Comparison of ENCODE assay signal across 16 cellular contexts in the genomic region with DNA sequence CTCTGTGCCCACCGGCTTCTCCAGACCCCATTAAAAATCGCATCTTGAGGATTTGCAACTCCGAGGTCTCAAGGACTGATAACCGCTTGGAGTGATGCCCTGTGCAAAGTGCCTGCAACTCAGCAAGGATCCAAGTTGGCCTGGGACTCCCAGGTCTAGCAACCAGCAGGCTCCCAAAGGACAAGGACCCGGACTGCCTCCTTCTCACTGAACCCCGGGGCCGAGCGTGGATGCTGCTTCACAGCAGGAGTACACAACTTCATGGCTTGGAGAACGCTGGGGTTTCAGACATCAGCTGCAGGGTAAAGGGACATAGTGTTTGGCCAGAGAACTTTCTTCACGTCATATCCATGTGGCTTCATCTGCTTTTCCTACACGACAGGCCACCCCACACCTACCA.
DNase-seq lines count a peak whose midpoint lies in the region; ATAC-seq and TF ChIP-seq lines count a peak whose summit lies in the region.
"Had no signal": no experiment of that assay in that cellular context is flagged by ENCODE, and none has a peak within 500 bp of the region (broad histone marks: within the 10 kb centered on the region; RNA-seq: fewer than 3 reads in every experiment).

No MANE protein-coding gene starts in this region.

- intact Hi-C loops in sciatic nerve (cut with DNase I) (no loop called here), MCF 10A (cut with micrococcal nuclease) (no loop called here)

- DNase-seq in neuronal stem cell (ENCODE audit: low spot score), result no peak
- DNase-seq in sciatic nerve (ENCODE audit: low spot score), result peak; percentile 56
- no peak for DNase-seq in activated effector memory CD4-positive, alpha-beta T cell treated with Interleukin-2 at 50 U/mL for 16 hours
- DNase-seq in MCF 10A (ENCODE audit: unreplicated experiment), result no peak
- DNase-seq: AML-193; Caco-2; Calu3; CD4-positive, alpha-beta T cell; CD8-positive, alpha-beta T cell; GF-D8 had no signal

- H3K4me1 ChIP-seq in HEK293 (ENCODE audit: control insufficient read depth, insufficient read depth, low read length) (peaks cover 4% of the 10 kb centered on the region; the same call in 1 of the 2 replicates), neuronal stem cell (ENCODE audit: control insufficient read depth in 2 of 2, insufficient read depth in 1 of 2, low read depth in 1 of 2, low read length in 2 of 2) (peaks cover 0 to 4% of the 10 kb centered on the region in 2 donors)

- no peaks in the 10 kb centered on the region for H3K36me3 ChIP-seq in HEK293 (ENCODE audit: control insufficient read depth in 2 of 2, insufficient read depth in 1 of 2, low read length in 2 of 2)
- no peaks in the 10 kb centered on the region for H3K36me3 ChIP-seq in neuronal stem cell (replicated peaks in 1 of 2; ENCODE audit: control insufficient read depth in 2 of 2, insufficient read depth in 2 of 2, low read length in 2 of 2)
- H3K36me3 ChIP-seq: BLaER1 treated with 17β-estradiol and CSF1 and Interleukin-3, amounts not matched to agents 10 nM and 100 nM had no signal

- H3K9me3 ChIP-seq in HEK293 (ENCODE audit: control insufficient read depth, insufficient read depth, low read depth, low read length), result no peaks in the 10 kb centered on the region
- peaks cover 6 to 14% of the 10 kb centered on the region in 2 donors for H3K9me3 ChIP-seq in neuronal stem cell (replicated peaks in 1 of 2; ENCODE audit: control insufficient read depth in 2 of 2, insufficient read depth in 1 of 2, low read depth in 1 of 2, low read length in 2 of 2)
- H3K9me3 ChIP-seq: A549, Caco-2 had no signal

- H2BK120ac ChIP-seq in neuronal stem cell (ENCODE audit: low read depth, low read length), result no peak overlapping the region

- CTCF ChIA-PET in HEK293 (lab: Yijun Ruan, JAX) (interaction anchor here (0.7 kb wide), 1 partner anchor 12 kb away, joined by 3 read pairs; no protein-coding TSS in a partner anchor), MCF 10A (lab: Yijun Ruan, JAX) (no interaction called here)

- H3K27ac ChIP-seq in HEK293 (ENCODE audit: extremely low read depth, low read depth, low read length) (no peak overlapping the region), neuronal stem cell (replicated peaks; ENCODE audit: low read length) (no peak overlapping the region)
- H3K27ac ChIP-seq: 22Rv1; A549; BLaER1 treated with 17β-estradiol and CSF1 and Interleukin-3, amounts not matched to agents 10 nM and 100 nM; C4-2B had no signal

- H3K14ac ChIP-seq in neuronal stem cell (ENCODE audit: low read length), result no peak overlapping the region

- no peak overlapping the region for H2BK15ac ChIP-seq in neuronal stem cell (ENCODE audit: low read length)

- H3K18ac ChIP-seq in neuronal stem cell (ENCODE audit: low read length), result peak overlapping the region; percentile 52

- H3K79me1 ChIP-seq in neuronal stem cell (ENCODE audit: low read depth, low read length), result no peaks in the 10 kb centered on the region

- no CpG with 5 or more reads among the region's 11 CpGs for WGBS in neuronal stem cell (ENCODE audit: extremely low coverage in 2 of 2, insufficient read length in 2 of 2, insufficient replicate concordance in 1 of 2), 2 donors

- no TSS peak for BruUV-seq in MCF 10A (replicated peaks; lab: Mats Ljungman, UMichigan)

- H2AFZ ChIP-seq in neuronal stem cell (ENCODE audit: low read length), result no peak overlapping the region

- H3K9ac ChIP-seq in neuronal stem cell (ENCODE audit: low read depth, low read length, poor library complexity), result no peak overlapping the region
- H3K9ac ChIP-seq: BLaER1 treated with 17β-estradiol and CSF1 and Interleukin-3, amounts not matched to agents 10 nM and 100 nM had no signal

- H3K4me3 Mint-ChIP-seq in MCF 10A (ENCODE audit: unreplicated experiment), result no peak overlapping the region
- H3K4me3 Mint-ChIP-seq: B cell; CD4-positive, alpha-beta T cell; CD8-positive, alpha-beta T cell had no signal

- POLR2A ChIA-PET in HEK293 (lab: Yijun Ruan, JAX) (no interaction called here), MCF 10A (lab: Yijun Ruan, JAX) (interaction anchor here (1.1 kb wide), 1 partner anchor 49 kb away, joined by 3 read pairs; no protein-coding TSS in a partner anchor)

- no peak overlapping the region for H3K27ac Mint-ChIP-seq in MCF 10A (ENCODE audit: low read depth, unreplicated experiment)
- H3K27ac Mint-ChIP-seq: B cell; CD4-positive, alpha-beta T cell; CD8-positive, alpha-beta T cell had no signal

- H4K91ac ChIP-seq in neuronal stem cell (ENCODE audit: low read depth, low read length, poor library complexity), result peak overlapping the region; percentile 48

- no peaks in the 10 kb centered on the region for H3K9me3 Mint-ChIP-seq in MCF 10A (ENCODE audit: unreplicated experiment)

- H3K36me3 Mint-ChIP-seq in MCF 10A (ENCODE audit: insufficient read depth, unreplicated experiment), result no peaks in the 10 kb centered on the region
- H3K36me3 Mint-ChIP-seq: CD8-positive, alpha-beta T cell had no signal

- peak overlapping the region; percentile 11 for H2BK5ac ChIP-seq in neuronal stem cell (ENCODE audit: low read length)

- TF ChIP-seq CTCF in HEK293 (tag by site-specific recombination; IDR thresholded peaks at IDR 0.05) (no peak), MCF 10A (IDR thresholded peaks at IDR 0.05; ENCODE audit: unreplicated experiment) (no peak)

- H3K27me3 Mint-ChIP-seq in MCF 10A (ENCODE audit: insufficient read depth, unreplicated experiment), result no peaks in the 10 kb centered on the region
- H3K27me3 Mint-ChIP-seq: CD4-positive, alpha-beta T cell had no signal

- peak overlapping the region; percentile 73 for H2BK12ac ChIP-seq in neuronal stem cell (ENCODE audit: low read length)

- no peak overlapping the region for H3K4me3 ChIP-seq in HEK293 (ENCODE audit: low read depth, low read length)
- no peak overlapping the region for H3K4me3 ChIP-seq in neuronal stem cell (ENCODE audit: low read length in 2 of 2)
- H3K4me3 ChIP-seq: A549; BLaER1 treated with 17β-estradiol and CSF1 and Interleukin-3, amounts not matched to agents 10 nM and 100 nM had no signal

- no peak overlapping the region for H3K23ac ChIP-seq in neuronal stem cell (ENCODE audit: low read depth, low read length, poor library complexity)

- H3K4me1 Mint-ChIP-seq in MCF 10A (ENCODE audit: insufficient read depth, unreplicated experiment), result peaks cover 25% of the 10 kb centered on the region

- H3K4me2 ChIP-seq in neuronal stem cell (ENCODE audit: insufficient read depth, low read length, poor library complexity, severe bottlenecking), result no peak overlapping the region
- H3K4me2 ChIP-seq: A549; BLaER1 treated with 17β-estradiol and CSF1 and Interleukin-3, amounts not matched to agents 10 nM and 100 nM had no signal

- H2AK5ac ChIP-seq in neuronal stem cell (ENCODE audit: low read depth, low read length), result peak overlapping the region; percentile 25

- H3K27me3 ChIP-seq in neuronal stem cell (ENCODE audit: control insufficient read depth in 3 of 3, insufficient read depth in 3 of 3, low read depth in 1 of 3, low read length in 3 of 3), result no peaks in the 10 kb centered on the region
- H3K27me3 ChIP-seq: BLaER1 treated with 17β-estradiol and CSF1 and Interleukin-3, amounts not matched to agents 10 nM and 100 nM had no signal

- no peak overlapping the region for H3K4ac ChIP-seq in neuronal stem cell (ENCODE audit: low read length)

- H4K8ac ChIP-seq in neuronal stem cell (ENCODE audit: low read depth, low read length), result no peak overlapping the region

- ATAC-seq in sciatic nerve, result no peak
- ATAC-seq: A549; CD8-positive, alpha-beta T cell had no signal

TF ChIP-seq in HEK293, 187 proteins besides CTCF, POLR2A, EP300 and RAD21:
- TF ChIP-seq, protein P1, sequence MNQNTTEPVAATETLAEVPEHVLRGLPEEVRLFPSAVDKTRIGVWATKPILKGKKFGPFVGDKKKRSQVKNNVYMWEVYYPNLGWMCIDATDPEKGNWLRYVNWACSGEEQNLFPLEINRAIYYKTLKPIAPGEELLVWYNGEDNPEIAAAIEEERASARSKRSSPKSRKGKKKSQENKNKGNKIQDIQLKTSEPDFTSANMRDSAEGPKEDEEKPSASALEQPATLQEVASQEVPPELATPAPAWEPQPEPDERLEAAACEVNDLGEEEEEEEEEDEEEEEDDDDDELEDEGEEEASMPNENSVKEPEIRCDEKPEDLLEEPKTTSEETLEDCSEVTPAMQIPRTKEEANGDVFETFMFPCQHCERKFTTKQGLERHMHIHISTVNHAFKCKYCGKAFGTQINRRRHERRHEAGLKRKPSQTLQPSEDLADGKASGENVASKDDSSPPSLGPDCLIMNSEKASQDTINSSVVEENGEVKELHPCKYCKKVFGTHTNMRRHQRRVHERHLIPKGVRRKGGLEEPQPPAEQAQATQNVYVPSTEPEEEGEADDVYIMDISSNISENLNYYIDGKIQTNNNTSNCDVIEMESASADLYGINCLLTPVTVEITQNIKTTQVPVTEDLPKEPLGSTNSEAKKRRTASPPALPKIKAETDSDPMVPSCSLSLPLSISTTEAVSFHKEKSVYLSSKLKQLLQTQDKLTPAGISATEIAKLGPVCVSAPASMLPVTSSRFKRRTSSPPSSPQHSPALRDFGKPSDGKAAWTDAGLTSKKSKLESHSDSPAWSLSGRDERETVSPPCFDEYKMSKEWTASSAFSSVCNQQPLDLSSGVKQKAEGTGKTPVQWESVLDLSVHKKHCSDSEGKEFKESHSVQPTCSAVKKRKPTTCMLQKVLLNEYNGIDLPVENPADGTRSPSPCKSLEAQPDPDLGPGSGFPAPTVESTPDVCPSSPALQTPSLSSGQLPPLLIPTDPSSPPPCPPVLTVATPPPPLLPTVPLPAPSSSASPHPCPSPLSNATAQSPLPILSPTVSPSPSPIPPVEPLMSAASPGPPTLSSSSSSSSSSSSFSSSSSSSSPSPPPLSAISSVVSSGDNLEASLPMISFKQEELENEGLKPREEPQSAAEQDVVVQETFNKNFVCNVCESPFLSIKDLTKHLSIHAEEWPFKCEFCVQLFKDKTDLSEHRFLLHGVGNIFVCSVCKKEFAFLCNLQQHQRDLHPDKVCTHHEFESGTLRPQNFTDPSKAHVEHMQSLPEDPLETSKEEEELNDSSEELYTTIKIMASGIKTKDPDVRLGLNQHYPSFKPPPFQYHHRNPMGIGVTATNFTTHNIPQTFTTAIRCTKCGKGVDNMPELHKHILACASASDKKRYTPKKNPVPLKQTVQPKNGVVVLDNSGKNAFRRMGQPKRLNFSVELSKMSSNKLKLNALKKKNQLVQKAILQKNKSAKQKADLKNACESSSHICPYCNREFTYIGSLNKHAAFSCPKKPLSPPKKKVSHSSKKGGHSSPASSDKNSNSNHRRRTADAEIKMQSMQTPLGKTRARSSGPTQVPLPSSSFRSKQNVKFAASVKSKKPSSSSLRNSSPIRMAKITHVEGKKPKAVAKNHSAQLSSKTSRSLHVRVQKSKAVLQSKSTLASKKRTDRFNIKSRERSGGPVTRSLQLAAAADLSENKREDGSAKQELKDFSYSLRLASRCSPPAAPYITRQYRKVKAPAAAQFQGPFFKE (tag by site-specific recombination; IDR thresholded peaks at IDR 0.05; ENCODE audit: borderline replicate concordance), result no peak
- peak; percentile 52 for TF ChIP-seq ZIC2 (tag by site-specific recombination; IDR thresholded peaks at IDR 0.05)
